In the genomic region with DNA sequence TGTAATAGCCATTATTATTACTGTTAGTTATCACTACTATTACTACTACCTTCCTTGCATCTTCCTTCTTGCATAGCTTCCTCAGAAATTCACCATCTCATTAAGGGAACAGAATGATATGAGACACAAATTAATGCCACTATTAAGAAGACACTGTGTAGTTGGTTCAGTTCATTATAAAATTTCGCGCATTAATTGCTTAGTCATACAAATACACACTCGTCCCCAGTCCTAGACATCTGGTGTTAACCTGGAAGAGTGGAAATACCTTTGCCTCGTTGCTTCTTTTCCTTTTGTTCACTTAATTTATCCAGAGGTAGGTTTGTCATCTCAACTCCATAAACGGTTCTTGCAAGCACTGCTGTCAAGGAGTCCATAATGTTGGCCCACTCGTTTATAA, we compare ENCODE assay signal across 2 cellular contexts.
TF ChIP-seq lines count a peak whose summit lies in the region.

No MANE protein-coding gene starts in this region.

TF ChIP-seq in A549, 52 proteins besides CTCF, POLR2A, EP300 and RAD21 (continued from another document):
- no peak for TF ChIP-seq EHMT2 (IDR thresholded peaks at IDR 0.05; ENCODE audit: low read depth)
- TF ChIP-seq ZSCAN20 (CRISPR knock-in tag; IDR thresholded peaks at IDR 0.05): no peak
- TF ChIP-seq, protein P1, sequence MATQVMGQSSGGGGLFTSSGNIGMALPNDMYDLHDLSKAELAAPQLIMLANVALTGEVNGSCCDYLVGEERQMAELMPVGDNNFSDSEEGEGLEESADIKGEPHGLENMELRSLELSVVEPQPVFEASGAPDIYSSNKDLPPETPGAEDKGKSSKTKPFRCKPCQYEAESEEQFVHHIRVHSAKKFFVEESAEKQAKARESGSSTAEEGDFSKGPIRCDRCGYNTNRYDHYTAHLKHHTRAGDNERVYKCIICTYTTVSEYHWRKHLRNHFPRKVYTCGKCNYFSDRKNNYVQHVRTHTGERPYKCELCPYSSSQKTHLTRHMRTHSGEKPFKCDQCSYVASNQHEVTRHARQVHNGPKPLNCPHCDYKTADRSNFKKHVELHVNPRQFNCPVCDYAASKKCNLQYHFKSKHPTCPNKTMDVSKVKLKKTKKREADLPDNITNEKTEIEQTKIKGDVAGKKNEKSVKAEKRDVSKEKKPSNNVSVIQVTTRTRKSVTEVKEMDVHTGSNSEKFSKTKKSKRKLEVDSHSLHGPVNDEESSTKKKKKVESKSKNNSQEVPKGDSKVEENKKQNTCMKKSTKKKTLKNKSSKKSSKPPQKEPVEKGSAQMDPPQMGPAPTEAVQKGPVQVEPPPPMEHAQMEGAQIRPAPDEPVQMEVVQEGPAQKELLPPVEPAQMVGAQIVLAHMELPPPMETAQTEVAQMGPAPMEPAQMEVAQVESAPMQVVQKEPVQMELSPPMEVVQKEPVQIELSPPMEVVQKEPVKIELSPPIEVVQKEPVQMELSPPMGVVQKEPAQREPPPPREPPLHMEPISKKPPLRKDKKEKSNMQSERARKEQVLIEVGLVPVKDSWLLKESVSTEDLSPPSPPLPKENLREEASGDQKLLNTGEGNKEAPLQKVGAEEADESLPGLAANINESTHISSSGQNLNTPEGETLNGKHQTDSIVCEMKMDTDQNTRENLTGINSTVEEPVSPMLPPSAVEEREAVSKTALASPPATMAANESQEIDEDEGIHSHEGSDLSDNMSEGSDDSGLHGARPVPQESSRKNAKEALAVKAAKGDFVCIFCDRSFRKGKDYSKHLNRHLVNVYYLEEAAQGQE (IDR thresholded peaks at IDR 0.05): no peak
- TF ChIP-seq HOXA7 (CRISPR knock-in tag; IDR thresholded peaks at IDR 0.05): no peak

TF ChIP-seq in HEK293, 187 proteins besides CTCF, POLR2A, EP300 and RAD21 (continued from another document):
- TF ChIP-seq ZNF791 (tag by site-specific recombination; IDR thresholded peaks at IDR 0.05) (no peak), ZNF776 (tag by site-specific recombination; IDR thresholded peaks at IDR 0.05; ENCODE audit: borderline replicate concordance) (no peak), ZBTB7A (tag by site-specific recombination; IDR thresholded peaks at IDR 0.05; ENCODE audit: low read depth) (no peak), ZNF677 (tag by site-specific recombination; IDR thresholded peaks at IDR 0.05) (no peak)
- TF ChIP-seq, protein P2, sequence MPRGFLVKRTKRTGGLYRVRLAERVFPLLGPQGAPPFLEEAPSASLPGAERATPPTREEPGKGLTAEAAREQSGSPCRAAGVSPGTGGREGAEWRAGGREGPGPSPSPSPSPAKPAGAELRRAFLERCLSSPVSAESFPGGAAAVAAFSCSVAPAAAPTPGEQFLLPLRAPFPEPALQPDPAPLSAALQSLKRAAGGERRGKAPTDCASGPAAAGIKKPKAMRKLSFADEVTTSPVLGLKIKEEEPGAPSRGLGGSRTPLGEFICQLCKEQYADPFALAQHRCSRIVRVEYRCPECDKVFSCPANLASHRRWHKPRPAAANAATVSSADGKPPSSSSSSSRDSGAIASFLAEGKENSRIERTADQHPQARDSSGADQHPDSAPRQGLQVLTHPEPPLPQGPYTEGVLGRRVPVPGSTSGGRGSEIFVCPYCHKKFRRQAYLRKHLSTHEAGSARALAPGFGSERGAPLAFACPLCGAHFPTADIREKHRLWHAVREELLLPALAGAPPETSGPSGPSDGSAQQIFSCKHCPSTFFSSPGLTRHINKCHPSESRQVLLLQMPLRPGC (tag by site-specific recombination; IDR thresholded peaks at IDR 0.05): no peak
- TF ChIP-seq, protein P3, sequence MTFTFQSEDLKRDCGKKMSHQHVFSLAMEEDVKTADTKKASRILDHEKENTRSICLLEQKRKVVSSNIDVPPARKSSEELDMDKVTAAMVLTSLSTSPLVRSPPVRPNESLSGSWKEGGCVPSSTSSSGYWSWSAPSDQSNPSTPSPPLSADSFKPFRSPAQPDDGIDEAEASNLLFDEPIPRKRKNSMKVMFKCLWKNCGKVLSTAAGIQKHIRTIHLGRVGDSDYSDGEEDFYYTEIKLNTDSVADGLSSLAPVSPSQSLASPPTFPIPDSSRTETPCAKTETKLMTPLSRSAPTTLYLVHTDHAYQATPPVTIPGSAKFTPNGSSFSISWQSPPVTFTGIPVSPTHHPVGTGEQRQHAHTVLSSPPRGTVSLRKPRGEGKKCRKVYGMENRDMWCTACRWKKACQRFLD (tag by site-specific recombination; IDR thresholded peaks at IDR 0.05): no peak
